Comparison of ENCODE assay signal across 9 cellular contexts in genomic region chr9:16417101-16417500, GRCh38.
DNase-seq lines count a peak whose midpoint lies in the region; ATAC-seq, FAIRE-seq and TF ChIP-seq lines count a peak whose summit lies in the region.
"Had no signal": no experiment of that assay in that cellular context is flagged by ENCODE, and none has a peak within 500 bp of the region (broad histone marks: within the 10 kb centered on the region; RNA-seq: fewer than 3 reads in every experiment).

No MANE protein-coding gene starts in this region.

- H3K36me3 Mint-ChIP-seq in activated CD8-positive, alpha-beta T cell treated with anti-CD3 and anti-CD28 coated beads for 36 hours (ENCODE audit: low read depth), result no peaks in the 10 kb centered on the region
- H3K36me3 Mint-ChIP-seq in naive thymus-derived CD4-positive, alpha-beta T cell, result peaks cover 0 to 3% (median 0%) of the 10 kb centered on the region in 5 donors

- H3K27ac ChIP-seq in naive thymus-derived CD4-positive, alpha-beta T cell (ENCODE audit: low read depth, low read length), result no peak overlapping the region

- TF ChIP-seq CTCF in activated CD8-positive, alpha-beta T cell treated with anti-CD3 and anti-CD28 coated beads for 36 hours (IDR thresholded peaks at IDR 0.05), result no peak

- no peaks in the 10 kb centered on the region for H3K27me3 Mint-ChIP-seq in activated CD8-positive, alpha-beta T cell treated with anti-CD3 and anti-CD28 coated beads for 36 hours
- peaks cover 0 to 6% (median 0%) of the 10 kb centered on the region in 5 donors for H3K27me3 Mint-ChIP-seq in naive thymus-derived CD4-positive, alpha-beta T cell

- H3K27ac Mint-ChIP-seq in activated CD8-positive, alpha-beta T cell treated with anti-CD3 and anti-CD28 coated beads for 36 hours, result no peak overlapping the region
- H3K27ac Mint-ChIP-seq in naive thymus-derived CD4-positive, alpha-beta T cell, result no peak overlapping the region

- H3K4me1 ChIP-seq in naive thymus-derived CD4-positive, alpha-beta T cell (ENCODE audit: control insufficient read depth in 2 of 2, insufficient read depth in 2 of 2, low read length in 2 of 2), result no peaks in the 10 kb centered on the region

- no peak overlapping the region for H3K4me3 Mint-ChIP-seq in activated CD8-positive, alpha-beta T cell treated with anti-CD3 and anti-CD28 coated beads for 36 hours
- no peak overlapping the region for H3K4me3 Mint-ChIP-seq in naive thymus-derived CD4-positive, alpha-beta T cell

- H3K9me3 Mint-ChIP-seq in activated CD8-positive, alpha-beta T cell treated with anti-CD3 and anti-CD28 coated beads for 36 hours, result no peaks in the 10 kb centered on the region
- peaks cover 0 to 10% (median 0%) of the 10 kb centered on the region in 11 donors for H3K9me3 Mint-ChIP-seq in naive thymus-derived CD4-positive, alpha-beta T cell

- POLR2A ChIA-PET in activated CD8-positive, alpha-beta T cell treated with anti-CD3 and anti-CD28 coated beads for 36 hours (lab: Charles Lee), result no interaction called here
- POLR2A ChIA-PET in naive thymus-derived CD4-positive, alpha-beta T cell (lab: Charles Lee), result no interaction called here

- no peaks in the 10 kb centered on the region for H3K9me3 ChIP-seq in naive thymus-derived CD4-positive, alpha-beta T cell (ENCODE audit: control insufficient read depth in 2 of 3, low read length in 3 of 3)

- DNase-seq in NCI-H1930 (lab: John Stamatoyannopoulos, UW), result peak; percentile 78 to 83
- peak; percentile 90 for DNase-seq in renal cortical epithelial cell (ENCODE audit: low read depth)
- no peak for DNase-seq in NCI-H1436 treated with DMSO at 0.1 percent for 48 hours (lab: John Stamatoyannopoulos, UW)
- DNase-seq in activated CD8-positive, alpha-beta T cell treated with anti-CD3 and anti-CD28 coated beads for 36 hours, result no peak
- no peak for DNase-seq in naive thymus-derived CD4-positive, alpha-beta T cell
- no peak for DNase-seq in GM19240 (ENCODE audit: insufficient read length, low spot score)
- DNase-seq: activated gamma-delta T cell had no signal

- intact Hi-C loops in activated CD8-positive, alpha-beta T cell treated with anti-CD3 and anti-CD28 coated beads for 36 hours (cut with micrococcal nuclease), result no loop called here
- intact Hi-C loops in naive thymus-derived CD4-positive, alpha-beta T cell (cut with micrococcal nuclease), result no loop called here

- H3K4me1 Mint-ChIP-seq in activated CD8-positive, alpha-beta T cell treated with anti-CD3 and anti-CD28 coated beads for 36 hours (ENCODE audit: low read depth), result no peaks in the 10 kb centered on the region
- no peaks in the 10 kb centered on the region for H3K4me1 Mint-ChIP-seq in naive thymus-derived CD4-positive, alpha-beta T cell

- no peak overlapping the region for H3K4me3 ChIP-seq in naive thymus-derived CD4-positive, alpha-beta T cell (ENCODE audit: low read length)

- CTCF ChIA-PET in activated CD8-positive, alpha-beta T cell treated with anti-CD3 and anti-CD28 coated beads for 36 hours (lab: Charles Lee), result no interaction called here
- CTCF ChIA-PET in naive thymus-derived CD4-positive, alpha-beta T cell (lab: Charles Lee), result no interaction called here

- H3K36me3 ChIP-seq in naive thymus-derived CD4-positive, alpha-beta T cell (ENCODE audit: control insufficient read depth in 2 of 3, insufficient read depth in 3 of 3, low read length in 3 of 3), result no peaks in the 10 kb centered on the region

- peak; percentile 73 for ATAC-seq in GM18868 (IDR thresholded peaks at IDR 0.05; ENCODE audit: unreplicated experiment)
- no peak for ATAC-seq in activated CD8-positive, alpha-beta T cell treated with anti-CD3 and anti-CD28 coated beads for 36 hours
- no peak for ATAC-seq in naive thymus-derived CD4-positive, alpha-beta T cell

- H3K27me3 ChIP-seq in naive thymus-derived CD4-positive, alpha-beta T cell (ENCODE audit: control insufficient read depth in 2 of 2, insufficient read depth in 2 of 2, low read length in 2 of 2), result no peaks in the 10 kb centered on the region

- peak; percentile 99 for FAIRE-seq in endometrium (lab: Jason Lieb, UNC)

Comparison
In these comparisons a context has a peak if more than half of its experiments do, and no peak if none do; other contexts are left out.
1. DNase-seq: peak in NCI-H1930 (2 of 2) and renal cortical epithelial cell (single experiment); none in NCI-H1436 treated with DMSO at 0.1 percent for 48 hours (single experiment), activated CD8-positive, alpha-beta T cell treated with anti-CD3 and anti-CD28 coated beads for 36 hours (single experiment), naive thymus-derived CD4-positive, alpha-beta T cell (0 of 9) and GM19240 (single experiment).